2 cellular contexts compared by ENCODE assay signal in genomic region chr1:115976062-115976899, GRCh38.
TF ChIP-seq lines count a peak whose summit lies in the region.

Gene SLC22A15, plus strand, starts transcription at chr1:115976513. Its CDS starts 115 bp downstream, at chr1:115976628.

TF ChIP-seq in WTC11, 78 proteins besides CTCF, POLR2A, EP300 and RAD21 (continued from another document):
- TF ChIP-seq MYBL2 (CRISPR knock-in tag; IDR thresholded peaks at IDR 0.05) = 0 out of 2 replicates have a peak, but pooled peaks have one; percentile 45
- 0 out of 2 replicates have a peak, but pooled peaks have one; percentile 25 for TF ChIP-seq FOXP4 (CRISPR knock-in tag; IDR thresholded peaks at IDR 0.05)
- TF ChIP-seq TP53 (CRISPR knock-in tag; IDR thresholded peaks at IDR 0.05) = 0 out of 2 replicates have a peak, but pooled peaks have one; percentile 45
- 0 out of 2 replicates have a peak, but pooled peaks have one; percentile 5 for TF ChIP-seq MAX (CRISPR knock-in tag; IDR thresholded peaks at IDR 0.05)
- TF ChIP-seq ESRRA (CRISPR knock-in tag; IDR thresholded peaks at IDR 0.05; ENCODE audit: borderline replicate concordance) = peak; percentile 54; the same call in 1 of the 2 replicates
- peak; percentile 33; the same call in 1 of the 2 replicates for TF ChIP-seq HMGXB4 (CRISPR knock-in tag; IDR thresholded peaks at IDR 0.05)
- TF ChIP-seq NFE2L1 (CRISPR knock-in tag; IDR thresholded peaks at IDR 0.05) = no peak
- no peak for TF ChIP-seq TCF7 (CRISPR knock-in tag; IDR thresholded peaks at IDR 0.05; ENCODE audit: low read depth)
- 0 out of 2 replicates have a peak, but pooled peaks have one; percentile 31 for TF ChIP-seq ERG (CRISPR knock-in tag; IDR thresholded peaks at IDR 0.05)
- 0 out of 2 replicates have a peak, but pooled peaks have one; percentile 5 for TF ChIP-seq FOXK1 (CRISPR knock-in tag; IDR thresholded peaks at IDR 0.05)
- no peak for TF ChIP-seq SOX15 (CRISPR knock-in tag; IDR thresholded peaks at IDR 0.05)

TF ChIP-seq in HepG2, 621 proteins besides CTCF, POLR2A, EP300 and RAD21 (continued from another document):
- TF ChIP-seq POGK (CRISPR knock-in tag; conservative IDR thresholded peaks at IDR 0.05) (0 out of 2 replicates have a peak, but pooled peaks have one; percentile 43), LCORL (IDR thresholded peaks at IDR 0.05) (no peak), LCORL (CRISPR knock-in tag; IDR thresholded peaks at IDR 0.05) (0 out of 2 replicates have a peak, but pooled peaks have one; percentile 31), THAP11 (CRISPR knock-in tag; IDR thresholded peaks at IDR 0.05) (0 out of 2 replicates have a peak, but pooled peaks have one; percentile 6), PHF8 (CRISPR knock-in tag; IDR thresholded peaks at IDR 0.05) (peak; percentile 27; the same call in 1 of the 2 replicates), KAT7 (CRISPR knock-in tag; IDR thresholded peaks at IDR 0.05; ENCODE audit: borderline replicate concordance) (no peak), HDAC2 (CRISPR knock-in tag; IDR thresholded peaks at IDR 0.05) (no peak), ATF7-NPFF (CRISPR knock-in tag; IDR thresholded peaks at IDR 0.05; ENCODE audit: low read depth) (0 out of 2 replicates have a peak, but pooled peaks have one; percentile 18), GABPB1 (CRISPR knock-in tag; IDR thresholded peaks at IDR 0.05) (peak; percentile 76), BHLHE40 (IDR thresholded peaks at IDR 0.05; ENCODE audit: low read length) (no peak), ZFP41 (CRISPR knock-in tag; IDR thresholded peaks at IDR 0.05; ENCODE audit: borderline replicate concordance) (no peak), IKZF5 (CRISPR knock-in tag; IDR thresholded peaks at IDR 0.05) (no peak), SMARCE1 (IDR thresholded peaks at IDR 0.05; ENCODE audit: borderline replicate concordance) (no peak), SP4 (CRISPR knock-in tag; IDR thresholded peaks at IDR 0.05) (0 out of 2 replicates have a peak, but pooled peaks have one; percentile 36), ZFY (CRISPR knock-in tag; IDR thresholded peaks at IDR 0.05) (peak; percentile 46), YEATS4 (CRISPR knock-in tag; IDR thresholded peaks at IDR 0.05; ENCODE audit: borderline replicate concordance) (0 out of 2 replicates have a peak, but pooled peaks have one; percentile 18), SAP130 (CRISPR knock-in tag; IDR thresholded peaks at IDR 0.05; ENCODE audit: low read depth) (peak; percentile 3; the same call in 1 of the 2 replicates), EED (CRISPR knock-in tag; IDR thresholded peaks at IDR 0.05) (0 out of 2 replicates have a peak, but pooled peaks have one; percentile 21), SRF (IDR thresholded peaks at IDR 0.05; ENCODE audit: low read depth, low read length) (no peak), ZBTB10 (CRISPR knock-in tag; IDR thresholded peaks at IDR 0.05; ENCODE audit: borderline replicate concordance) (no peak), ZFX (CRISPR knock-in tag; IDR thresholded peaks at IDR 0.05; ENCODE audit: low read depth) (peak; percentile 41; the same call in 1 of the 2 replicates), ZNF687 (CRISPR knock-in tag; IDR thresholded peaks at IDR 0.05) (peak; percentile 38; the same call in 1 of the 2 replicates)
